In genomic region chr15:69042531-69042930, GRCh38 we compare ENCODE assay signal across 27 cellular contexts. TPM values are rescaled to one million over a fixed set of nuclear protein-coding genes. Genes with fewer than 3 reads are reported as not detected.
"Had no signal": no experiment of that assay in that cellular context is flagged by ENCODE, and none has a peak within 500 bp of the region (broad histone marks: within the 10 kb centered on the region; RNA-seq: fewer than 3 reads in every experiment).

No MANE protein-coding gene starts in this region.

- H3K4me1 Mint-ChIP-seq: activated naive CD4-positive, alpha-beta T cell treated with anti-CD3 and anti-CD28 coated beads, Interleukin-2, amount 10 ng/mL, durations not matched to agents 7 days and 5 days; activated naive CD8-positive, alpha-beta T cell treated with anti-CD3 and anti-CD28 coated beads for 36 hours; T-cell had no signal

- H3K27me3 Mint-ChIP-seq: activated naive CD8-positive, alpha-beta T cell treated with anti-CD3 and anti-CD28 coated beads for 36 hours had no signal

- ATAC-seq: activated T-cell treated with anti-CD3 and anti-CD28 coated beads, Interleukin-2, amount 50 U/mL, for 4 hours; K562; T-cell had no signal

- H3K27ac Mint-ChIP-seq: activated naive CD4-positive, alpha-beta T cell treated with anti-CD3 and anti-CD28 coated beads, Interleukin-2, amount 10 ng/mL, durations not matched to agents 7 days and 5 days; activated naive CD8-positive, alpha-beta T cell treated with anti-CD3 and anti-CD28 coated beads for 36 hours; T-cell had no signal

- H3K36me3 Mint-ChIP-seq: activated naive CD4-positive, alpha-beta T cell treated with anti-CD3 and anti-CD28 coated beads, Interleukin-2, amount 10 ng/mL, durations not matched to agents 7 days and 5 days; activated naive CD8-positive, alpha-beta T cell treated with anti-CD3 and anti-CD28 coated beads for 36 hours; T-cell had no signal

- H3K4me1 ChIP-seq: Peyer's patch had no signal

- H3K36me3 ChIP-seq: Peyer's patch had no signal

- H3K27me3 ChIP-seq: Peyer's patch had no signal

- H3K9me3 ChIP-seq: Peyer's patch had no signal

- H3K9me3 Mint-ChIP-seq: activated naive CD4-positive, alpha-beta T cell treated with anti-CD3 and anti-CD28 coated beads, Interleukin-2, amount 10 ng/mL, durations not matched to agents 7 days and 5 days; activated naive CD8-positive, alpha-beta T cell treated with anti-CD3 and anti-CD28 coated beads for 36 hours; activated T-cell treated with anti-CD3 and anti-CD28 coated beads, Interleukin-2, amount 50 U/mL, for 4 hours; T-cell had no signal

- H3K27ac ChIP-seq: Peyer's patch, SK-N-MC, VCaP had no signal

- H3K4me3 Mint-ChIP-seq: activated naive CD4-positive, alpha-beta T cell treated with anti-CD3 and anti-CD28 coated beads, Interleukin-2, amount 10 ng/mL, durations not matched to agents 7 days and 5 days; activated naive CD8-positive, alpha-beta T cell treated with anti-CD3 and anti-CD28 coated beads for 36 hours; activated T-cell treated with anti-CD3 and anti-CD28 coated beads, Interleukin-2, amount 50 U/mL, for 4 hours; T-cell had no signal

- DNase-seq: activated CD4-positive, alpha-beta T cell treated with anti-CD3 and anti-CD28 coated beads for 4 hours; activated CD4-positive, alpha-beta T cell treated with anti-CD3 and anti-CD28 coated beads, Interleukin-2, amount 50 U/mL, for 4 hours; activated gamma-delta T cell treated with Interleukin-2 at 50 U/mL for 16 hours; activated naive CD4-positive, alpha-beta T cell treated with anti-CD3 and anti-CD28 coated beads, Interleukin-2, amount 10 ng/mL, durations not matched to agents 7 days and 5 days; activated naive CD8-positive, alpha-beta T cell treated with anti-CD3 and anti-CD28 coated beads for 36 hours; activated T-cell treated with anti-CD3 and anti-CD28 coated beads, Interleukin-2, amount 50 U/mL, for 4 hours; caudate nucleus; Karpas-422; MM.1S; NCI-H1105; NCI-H1436; NCI-H1694 treated with DMSO at 0.1 percent for 48 hours; NCI-H2029 treated with DMSO at 0.1 percent for 48 hours; NCI-H345; NCI-H510A; NCI-H526 treated with DMSO at 0.1 percent for 48 hours; NCI-H82; Peyer's patch; T-cell; T-helper 2 cell; T1000 had no signal

- H3K4me3 ChIP-seq: K562, Peyer's patch, SK-N-MC had no signal

RNA-seq across cellular contexts. Expression of gene NOX5, which starts 28.0 kb away (rescaled TPM):
- total RNA-seq: activated CD8-positive, alpha-beta memory T cell treated with anti-CD3 and anti-CD28 coated beads for 36 hours; activated naive CD8-positive, alpha-beta T cell treated with anti-CD3 and anti-CD28 coated beads for 36 hours; activated T-cell treated with anti-CD3 and anti-CD28 coated beads, Interleukin-2, amount 50 U/mL, for 4 hours; chondrocyte; K562; OCI-LY7 had no signal
